ENCODE assay signal across 23 cellular contexts in the genomic region with DNA sequence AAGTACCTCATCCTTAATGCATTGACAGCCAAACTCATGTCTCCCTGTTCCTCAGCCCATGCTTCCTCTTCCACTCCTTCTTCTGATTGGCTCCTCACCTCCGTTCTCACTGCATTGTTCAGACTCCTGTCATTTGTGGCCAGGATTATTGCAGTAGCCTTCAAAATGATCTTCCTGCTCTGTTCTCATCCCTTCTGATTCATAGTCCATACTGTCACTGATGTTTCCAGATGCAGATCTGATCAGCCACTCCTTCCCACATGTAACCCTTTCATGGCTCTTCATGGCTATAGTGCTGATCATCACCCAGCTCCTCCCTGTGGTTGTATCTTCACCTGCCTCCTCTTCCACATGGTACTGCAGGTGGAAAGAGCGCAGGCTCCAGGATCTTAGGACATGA.
"Had no signal": no experiment of that assay in that cellular context is flagged by ENCODE, and none has a peak within 500 bp of the region (broad histone marks: within the 10 kb centered on the region; RNA-seq: fewer than 3 reads in every experiment).

No MANE protein-coding gene starts in this region.

- H3K4me3 ChIP-seq: hepatocyte, stomach, suprapubic skin, transverse colon had no signal

- H3K27me3 ChIP-seq: hepatocyte, stomach, suprapubic skin, transverse colon had no signal

- H3K27ac ChIP-seq: hepatocyte, parathyroid adenoma, stomach, suprapubic skin, transverse colon had no signal

- ATAC-seq: activated T-cell treated with anti-CD3 and anti-CD28 coated beads, Interleukin-2, amount 50 U/mL, for 72 hours; right cardiac atrium; stimulated activated effector memory CD8-positive, alpha-beta T cell treated with anti-CD3 and anti-CD28 coated beads, Interleukin-12 subunit alpha, Interleukin-12 subunit beta, amount 100 ng/mL, for 72 hours had no signal

- DNase-seq: activated B cell treated with CpG ODN at 0.5 μM for 24 hours; activated CD4-positive, alpha-beta memory T cell treated with anti-CD3 and anti-CD28 coated beads for 36 hours; activated CD4-positive, alpha-beta T cell treated with anti-CD3 and anti-CD28 coated beads for 4 hours; activated effector memory CD4-positive, alpha-beta T cell treated with anti-CD3 and anti-CD28 coated beads, Interleukin-2, amount 50 U/mL, for 16 hours; activated naive CD4-positive, alpha-beta T cell treated with anti-CD3 and anti-CD28 coated beads, Interleukin-2, amount 10 ng/mL, durations not matched to agents 7 days and 5 days; activated T-cell treated with anti-CD3 and anti-CD28 coated beads, Interleukin-2, amount 50 U/mL, for 72 hours; amygdala; caudate nucleus; dermis blood vessel endothelial cell; effector memory CD4-positive, alpha-beta T cell; foreskin melanocyte; glutamatergic neuron; immature natural killer cell; mesenchymal stem cell; right cardiac atrium; stimulated activated CD4-positive, alpha-beta T cell treated with anti-CD3 and anti-CD28 coated beads, Interleukin-1b, Interleukin-23, amount 100 ng/mL, for 48 hours; stomach; T1000; transverse colon had no signal
